In the genomic region with DNA sequence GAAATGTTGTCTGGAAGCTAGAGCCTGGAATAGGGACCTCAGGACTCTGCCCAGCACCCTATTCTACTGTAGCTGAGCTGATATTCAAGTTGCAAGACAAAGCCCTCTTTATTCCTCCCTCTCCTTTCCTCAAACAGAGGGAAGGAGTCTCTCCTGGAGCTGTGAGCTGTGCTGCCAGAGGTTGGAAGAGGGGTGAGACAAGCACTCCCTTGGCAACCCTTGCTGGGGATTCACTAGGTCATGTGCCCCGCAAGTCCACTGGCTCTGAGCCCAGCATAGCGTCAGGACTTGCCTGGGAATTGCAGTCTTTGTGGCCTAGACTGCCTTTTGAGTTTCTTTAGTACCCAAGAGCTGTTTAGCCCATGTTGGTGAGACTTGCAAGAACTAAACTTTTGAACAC, we compare ENCODE assay signal across 20 cellular contexts. TPM values are rescaled to one million over a fixed set of nuclear protein-coding genes. Genes with fewer than 3 reads are reported as not detected.
DNase-seq lines count a peak whose midpoint lies in the region; TF ChIP-seq lines count a peak whose summit lies in the region.
"Had no signal": no experiment of that assay in that cellular context is flagged by ENCODE, and none has a peak within 500 bp of the region (broad histone marks: within the 10 kb centered on the region; RNA-seq: fewer than 3 reads in every experiment).

No MANE protein-coding gene starts in this region.

- no peak for TF ChIP-seq POLR2A in breast epithelium (IDR thresholded peaks at IDR 0.05)

- no peak overlapping the region for H3K4me3 Mint-ChIP-seq in MCF 10A (ENCODE audit: unreplicated experiment)
- H3K4me3 Mint-ChIP-seq: B cell; CD4-positive, CD25-positive, alpha-beta regulatory T cell; CD8-positive, alpha-beta memory T cell; GM23338 had no signal

- POLR2A ChIA-PET in MCF 10A (lab: Yijun Ruan, JAX): no interaction called here

- no peak overlapping the region for H3K27ac ChIP-seq in breast epithelium
- H3K27ac ChIP-seq: BLaER1 treated with 17β-estradiol and CSF1 and Interleukin-3, amounts not matched to agents 10 nM and 100 nM had no signal

- H3K4me1 Mint-ChIP-seq in MCF 10A (ENCODE audit: insufficient read depth, unreplicated experiment): no peaks in the 10 kb centered on the region

- no peak for TF ChIP-seq CTCF in MCF 10A (IDR thresholded peaks at IDR 0.05; ENCODE audit: unreplicated experiment)
- no peak for TF ChIP-seq CTCF in breast epithelium (IDR thresholded peaks at IDR 0.05)

- no peak overlapping the region for H3K4me3 ChIP-seq in breast epithelium
- H3K4me3 ChIP-seq: BLaER1 treated with 17β-estradiol and CSF1 and Interleukin-3, amounts not matched to agents 10 nM and 100 nM; GM23338 had no signal

- DNase-seq in NCI-H2029 (lab: John Stamatoyannopoulos, UW) (peak; percentile 7), NCI-H2029 treated with DMSO at 0.1 percent for 48 hours (lab: John Stamatoyannopoulos, UW) (no peak), MCF 10A (ENCODE audit: unreplicated experiment) (peak; percentile 34), breast epithelium (ENCODE audit: low spot score in 2 of 2) (no peak), NCI-H1105 (lab: John Stamatoyannopoulos, UW) (peak; percentile 54), kidney tubule cell (ENCODE audit: low spot score) (no peak)
- DNase-seq in stimulated activated CD4-positive, alpha-beta T cell treated with anti-CD3 and anti-CD28 coated beads, Interleukin-4, amount 100 ng/mL, for 4 hours: no peak
- DNase-seq: CD4-positive, CD25-positive, alpha-beta regulatory T cell; CD8-positive, alpha-beta memory T cell; COR-L47; DMS153; DMS79; GF-D8; HCEC 1CT had no signal

- no peaks in the 10 kb centered on the region for H3K9me3 Mint-ChIP-seq in MCF 10A (ENCODE audit: unreplicated experiment)

- CTCF ChIA-PET in MCF 10A (lab: Yijun Ruan, JAX): interaction anchor here (0.6 to 9.6 kb wide), 3 partner anchors 289 to 600 kb away, joined by 3 to 157 read pairs (median 4); no protein-coding TSS in a partner anchor

- H3K27me3 Mint-ChIP-seq in MCF 10A (ENCODE audit: insufficient read depth, unreplicated experiment): peaks cover 20% of the 10 kb centered on the region

- H3K4me1 ChIP-seq in breast epithelium: no peaks in the 10 kb centered on the region
- H3K4me1 ChIP-seq: BLaER1 treated with 17β-estradiol and CSF1 and Interleukin-3, amounts not matched to agents 10 nM and 100 nM had no signal

- H3K27ac Mint-ChIP-seq in MCF 10A (ENCODE audit: low read depth, unreplicated experiment): no peak overlapping the region
- H3K27ac Mint-ChIP-seq: B cell; CD4-positive, CD25-positive, alpha-beta regulatory T cell; CD8-positive, alpha-beta memory T cell; GM23338 had no signal

- no peaks in the 10 kb centered on the region for H3K36me3 ChIP-seq in breast epithelium
- H3K36me3 ChIP-seq: BLaER1 treated with 17β-estradiol and CSF1 and Interleukin-3, amounts not matched to agents 10 nM and 100 nM had no signal

- no peaks in the 10 kb centered on the region for H3K36me3 Mint-ChIP-seq in MCF 10A (ENCODE audit: insufficient read depth, unreplicated experiment)
- H3K36me3 Mint-ChIP-seq: CD4-positive, CD25-positive, alpha-beta regulatory T cell; CD8-positive, alpha-beta memory T cell had no signal

- peaks cover 0 to 41% of the 10 kb centered on the region in 2 donors for H3K27me3 ChIP-seq in breast epithelium

- no TSS peak for BruUV-seq in MCF 10A (replicated peaks; lab: Mats Ljungman, UMichigan)

- intact Hi-C loops in MCF 10A (cut with micrococcal nuclease) (no loop called here), breast epithelium (cut with DNase I; ENCODE audit: low total_unique reads) (no loop called here)

- H3K9me3 ChIP-seq in breast epithelium: peaks cover 0 to 4% of the 10 kb centered on the region in 2 donors

RNA-seq across cellular contexts. Expression of gene ASCL1, which starts 11.4 kb away (rescaled TPM):
- total RNA-seq in MCF 10A (2022) (not detected in 2 replicates), breast epithelium (under 1 TPM in 1 of 3 donors, not detected in 2; 0.15 TPM)
- total RNA-seq: A172; B cell; CD4-positive, CD25-positive, alpha-beta regulatory T cell; CD8-positive, alpha-beta memory T cell; GM23338; HT-29 had no signal

RNA-seq across cellular contexts. Expression of gene PAH, which starts 29.0 kb away (rescaled TPM):
- not detected in 2 replicates for total RNA-seq in MCF 10A (2022)
- 1 to 10 TPM in 1 of 3 donors, not detected in 2; 2.8 TPM for total RNA-seq in breast epithelium
- total RNA-seq: A172; CD4-positive, CD25-positive, alpha-beta regulatory T cell; Daoy; HT-29 had no signal

Comparison
In these comparisons a context has a peak if more than half of its experiments do, and no peak if none do; other contexts are left out.
1. DNase-seq: peak in NCI-H2029 (single experiment), MCF 10A (single experiment) and NCI-H1105 (single experiment); none in NCI-H2029 treated with DMSO at 0.1 percent for 48 hours (single experiment), breast epithelium (0 of 2), stimulated activated CD4-positive, alpha-beta T cell treated with anti-CD3 and anti-CD28 coated beads, Interleukin-4, amount 100 ng/mL, for 4 hours (0 of 2) and kidney tubule cell (single experiment).